ENCODE assay signal across 13 cellular contexts in genomic region chr9:124279531-124280175, GRCh38. TPM values are rescaled to one million over a fixed set of nuclear protein-coding genes. Genes with fewer than 3 reads are reported as not detected.
DNase-seq lines count a peak whose midpoint lies in the region; ATAC-seq, FAIRE-seq and TF ChIP-seq lines count a peak whose summit lies in the region.
"Had no signal": no experiment of that assay in that cellular context is flagged by ENCODE, and none has a peak within 500 bp of the region (broad histone marks: within the 10 kb centered on the region; RNA-seq: fewer than 3 reads in every experiment).

No MANE protein-coding gene starts in this region.

- H3K9me3 ChIP-seq in A549: no peaks in the 10 kb centered on the region
- H3K9me3 ChIP-seq in RWPE2 (ENCODE audit: severe bottlenecking): no peaks in the 10 kb centered on the region
- no peaks in the 10 kb centered on the region for H3K9me3 ChIP-seq in neutrophil

- H3K4me1 ChIP-seq in A549 (peaks cover 54% of the 10 kb centered on the region), RWPE2 (ENCODE audit: insufficient read depth, poor library complexity, severe bottlenecking) (peaks cover 16% of the 10 kb centered on the region), neutrophil (ENCODE audit: control insufficient read depth in 1 of 2, insufficient read depth in 1 of 2, low read depth in 1 of 2, low read length in 1 of 2) (peaks cover 46 to 62% of the 10 kb centered on the region in 2 experiments)
- H3K4me1 ChIP-seq: parathyroid adenoma had no signal

- TF ChIP-seq POLR2A in A549 (IDR thresholded peaks at IDR 0.05; ENCODE audit: low read length): no peak

- H3K36me3 ChIP-seq in RWPE2 (ENCODE audit: low read depth): peaks cover 16% of the 10 kb centered on the region
- peaks cover 7% of the 10 kb centered on the region for H3K36me3 ChIP-seq in neutrophil

- 0 out of 3 replicates have a peak overlapping the region, but pooled peaks have one; percentile 18 for H3K4me2 ChIP-seq in A549

- DNase-seq in A549 (ENCODE audit: low read depth in 1 of 2, low spot score in 1 of 2) (no peak), RWPE2 (ENCODE audit: low spot score) (no peak), SW 1271 (lab: John Stamatoyannopoulos, UW) (no peak), mucosa of gallbladder (ENCODE audit: low spot score) (no peak), amniotic stem cell (lab: John Stamatoyannopoulos, UW) (no peak)
- DNase-seq: activated CD4-positive, alpha-beta T cell treated with anti-CD3 and anti-CD28 coated beads, Interleukin-2, amount 50 U/mL, for 4 hours; activated naive CD8-positive, alpha-beta T cell treated with anti-CD3 and anti-CD28 coated beads, Interleukin-2, amount 10 ng/mL, durations not matched to agents 7 days and 5 days; SIG-M5 had no signal

- H3K27me3 ChIP-seq in RWPE2 (ENCODE audit: insufficient read depth, poor library complexity, severe bottlenecking) (no peaks in the 10 kb centered on the region), neutrophil (no peaks in the 10 kb centered on the region)

- TF ChIP-seq CTCF in A549 (IDR thresholded peaks at IDR 0.05) (no peak), RWPE2 (IDR thresholded peaks at IDR 0.05; ENCODE audit: poor library complexity, severe bottlenecking) (no peak), neutrophil (IDR thresholded peaks at IDR 0.05) (no peak)

- H3K27ac ChIP-seq in A549: peak overlapping the region; percentile 51 to 89
- H3K27ac ChIP-seq in RWPE2 (ENCODE audit: poor library complexity, severe bottlenecking): peak overlapping the region; percentile 82
- H3K27ac ChIP-seq in neutrophil: peak overlapping the region; percentile 56
- H3K27ac ChIP-seq: parathyroid adenoma had no signal

- H3K4me3 ChIP-seq in A549 (no peak overlapping the region), RWPE2 (ENCODE audit: severe bottlenecking) (no peak overlapping the region), neutrophil (ENCODE audit: low read depth in 1 of 2, low read length in 1 of 2) (no peak overlapping the region)

- CTCF ChIA-PET in A549 (lab: Yijun Ruan, JAX): interaction anchor here (1.1 to 1.6 kb wide), 3 partner anchors 9 to 153 kb away, joined by 3 to 4 read pairs (median 3); no protein-coding TSS in a partner anchor

- FAIRE-seq in A549 (lab: Jason Lieb, UNC): no peak
- FAIRE-seq: frontal cortex had no signal

- ATAC-seq in A549 (no peak), RWPE2 (ENCODE audit: low read depth) (peak; percentile 47), esophagus mucosa (peak; percentile 60), HG03095 (IDR thresholded peaks at IDR 0.05; ENCODE audit: unreplicated experiment) (no peak)

- POLR2A ChIA-PET in A549 (lab: Yijun Ruan, JAX): no interaction called here

- 96% methylated on average over 11 of the region's 11 CpGs for WGBS in A549 (ENCODE audit: missing lambda C conversion rate)

- no peak for TF ChIP-seq EP300 in A549 (IDR thresholded peaks at IDR 0.05)

- TF ChIP-seq RAD21 in A549 (conservative IDR thresholded peaks at IDR 0.05 in 1 of 2, IDR thresholded peaks at IDR 0.05 in 1 of 2): no peak

TF ChIP-seq in A549, 52 proteins besides CTCF, POLR2A, EP300 and RAD21:
- TF ChIP-seq MYC (IDR thresholded peaks at IDR 0.05; ENCODE audit: borderline replicate concordance, low read length): no peak
- no peak for TF ChIP-seq FOSL2 (IDR thresholded peaks at IDR 0.05)
- no peak for TF ChIP-seq FOSL2 (CRISPR knock-in tag; IDR thresholded peaks at IDR 0.05)
- TF ChIP-seq HEYL (CRISPR knock-in tag; IDR thresholded peaks at IDR 0.05): no peak
- no peak for TF ChIP-seq NPAS2 (CRISPR knock-in tag; IDR thresholded peaks at IDR 0.05; ENCODE audit: borderline replicate concordance)
- no peak for TF ChIP-seq CEBPB (IDR thresholded peaks at IDR 0.05)
- no peak for TF ChIP-seq ZSCAN20 (CRISPR knock-in tag; IDR thresholded peaks at IDR 0.05)
- TF ChIP-seq BCL3 (IDR thresholded peaks at IDR 0.05): no peak
- TF ChIP-seq HOXB13 (CRISPR knock-in tag; IDR thresholded peaks at IDR 0.05; ENCODE audit: low read depth): no peak
- TF ChIP-seq SMC3 (IDR thresholded peaks at IDR 0.05): no peak
- no peak for TF ChIP-seq ESRRA (IDR thresholded peaks at IDR 0.05; ENCODE audit: borderline replicate concordance, low read length)

RNA-seq across cellular contexts. Expression of gene NEK6, which starts 21.9 kb away (rescaled TPM):
- 33.7 and 38.7 TPM in 2 replicates for polyA plus RNA-seq in A549 (2011; rRNA removed)
- 52.0 and 59.5 TPM in 2 replicates for polyA plus RNA-seq in A549 (2012; cell fraction: cytosol; rRNA removed)
- polyA plus RNA-seq in A549 (2012; cell fraction: nucleus; rRNA removed): 64.3 and 69.2 TPM in 2 replicates
- 26.1 to 38.6 TPM (median 29.8 TPM) in 3 replicates for polyA plus RNA-seq in A549 (2017; fragmentation: RNase III; extraction: RNeasy Plus Mini Kit Qiagen cat#74134 plus additional on column Dnase treatment)
- 49.7 and 58.1 TPM in 2 replicates for polyA minus RNA-seq in A549 (2011; rRNA and poly(A)+ RNA removed)
- 11.0 TPM for total RNA-seq in esophagus mucosa
- 96.7 TPM for total RNA-seq in mucosa of gallbladder

Comparison
In these comparisons a context has a peak if more than half of its experiments do, and no peak if none do; other contexts are left out.
1. ATAC-seq: peak in RWPE2 (single experiment) and esophagus mucosa (single experiment); none in A549 (0 of 2) and HG03095 (single experiment).
2. Peak in every context shown above with its lines, with median percentiles within 50 percentile points of each other: H3K27ac ChIP-seq.